18 cellular contexts compared by ENCODE assay signal in genomic region chr11:19800162-19800561, GRCh38.
DNase-seq lines count a peak whose midpoint lies in the region; ATAC-seq, FAIRE-seq and TF ChIP-seq lines count a peak whose summit lies in the region.
"Had no signal": no experiment of that assay in that cellular context is flagged by ENCODE, and none has a peak within 500 bp of the region (broad histone marks: within the 10 kb centered on the region; RNA-seq: fewer than 3 reads in every experiment).

No MANE protein-coding gene starts in this region.

- peaks cover 12% of the 10 kb centered on the region for H3K4me1 ChIP-seq in colonic mucosa

- no peak overlapping the region for H3K4me3 Mint-ChIP-seq in CD4-positive, alpha-beta T cell
- H3K4me3 Mint-ChIP-seq: activated T-cell treated with anti-CD3 and anti-CD28 coated beads, Interleukin-2, amount 50 U/mL, for 4 hours; CD8-positive, alpha-beta memory T cell; naive thymus-derived CD8-positive, alpha-beta T cell had no signal

- H3K27ac Mint-ChIP-seq in CD4-positive, alpha-beta T cell, result no peak overlapping the region
- H3K27ac Mint-ChIP-seq: CD8-positive, alpha-beta memory T cell; naive thymus-derived CD8-positive, alpha-beta T cell had no signal

- no peaks in the 10 kb centered on the region for H3K9me3 Mint-ChIP-seq in CD4-positive, alpha-beta T cell
- H3K9me3 Mint-ChIP-seq: activated T-cell treated with anti-CD3 and anti-CD28 coated beads, Interleukin-2, amount 50 U/mL, for 4 hours; CD8-positive, alpha-beta memory T cell; naive thymus-derived CD8-positive, alpha-beta T cell had no signal

- H3K27me3 ChIP-seq in colonic mucosa, result no peaks in the 10 kb centered on the region
- no peaks in the 10 kb centered on the region for H3K27me3 ChIP-seq in CD4-positive, alpha-beta T cell (ENCODE audit: control insufficient read depth, insufficient read depth, low read length)
- H3K27me3 ChIP-seq: ascending aorta, MG63, spleen had no signal

- DNase-seq in AG09309 (ENCODE audit: low read depth) (no peak), amniotic epithelial cell (ENCODE audit: low read depth) (peak; percentile 26), left ventricle myocardium superior (peak; percentile 36), H54 (ENCODE audit: insufficient read length, low spot score) (no peak), colonic mucosa (no peak), NCI-H128 (lab: John Stamatoyannopoulos, UW; ENCODE audit: unreplicated experiment) (no peak)
- no peak for DNase-seq in CD4-positive, alpha-beta T cell
- DNase-seq: activated T-cell treated with anti-CD3 and anti-CD28 coated beads, Interleukin-2, amount 50 U/mL, for 4 hours; CD8-positive, alpha-beta memory T cell; islet precursor cell; MG63; naive thymus-derived CD8-positive, alpha-beta T cell; spleen; stimulated activated CD8-positive, alpha-beta memory T cell treated with anti-CD3 and anti-CD28 coated beads, Interleukin-4, amount 100 ng/mL, for 48 hours had no signal

- POLR2A ChIA-PET in CD4-positive, alpha-beta T cell (lab: Charles Lee), result no interaction called here

- ATAC-seq in left ventricle myocardium superior, result peak; percentile 44
- no peak for ATAC-seq in CD4-positive, alpha-beta T cell (ENCODE audit: poor library complexity)
- ATAC-seq: activated T-cell treated with anti-CD3 and anti-CD28 coated beads, Interleukin-2, amount 50 U/mL, for 4 hours; esophagus mucosa; naive thymus-derived CD8-positive, alpha-beta T cell had no signal

- H3K9ac ChIP-seq in colonic mucosa (ENCODE audit: low read depth in 2 of 2, low read length in 2 of 2), result no peak overlapping the region

- no peak overlapping the region for H3K27ac ChIP-seq in colonic mucosa
- no peak overlapping the region for H3K27ac ChIP-seq in CD4-positive, alpha-beta T cell (ENCODE audit: low read depth, low read length)
- H3K27ac ChIP-seq: spleen had no signal

- H3K4me3 ChIP-seq in AG09309 (ENCODE audit: control insufficient read depth, low read depth, low read length) (no peak overlapping the region), colonic mucosa (no peak overlapping the region)
- H3K4me3 ChIP-seq: ascending aorta, MG63, spleen had no signal

- H3K9me3 ChIP-seq in colonic mucosa, result no peaks in the 10 kb centered on the region
- no peaks in the 10 kb centered on the region for H3K9me3 ChIP-seq in CD4-positive, alpha-beta T cell (ENCODE audit: control insufficient read depth, low read length)
- H3K9me3 ChIP-seq: ascending aorta, MG63, spleen had no signal

- no peaks in the 10 kb centered on the region for H3K36me3 ChIP-seq in colonic mucosa
- H3K36me3 ChIP-seq: spleen had no signal

- no peaks in the 10 kb centered on the region for H3K4me1 Mint-ChIP-seq in CD4-positive, alpha-beta T cell (ENCODE audit: low read depth)
- H3K4me1 Mint-ChIP-seq: CD8-positive, alpha-beta memory T cell had no signal

- FAIRE-seq in H54 (lab: Jason Lieb, UNC), result no peak
- FAIRE-seq: GM12891 had no signal

- intact Hi-C loops in left ventricle myocardium superior (cut with micrococcal nuclease), result loop anchor here (10.0 kb wide), 1 partner anchor 55 kb away; no protein-coding TSS in a partner anchor
- intact Hi-C loops in colonic mucosa (cut with DNase I), result loop anchor here (10.0 kb wide), 1 partner anchor 235 kb away; no protein-coding TSS in a partner anchor
- intact Hi-C loops in CD4-positive, alpha-beta T cell (cut with DNase I, micrococcal nuclease), result no loop called here

- TF ChIP-seq CTCF in AG09309 (IDR thresholded peaks at IDR 0.05; ENCODE audit: control insufficient read depth, insufficient read depth, low read depth, low read length, missing control alignments), result peak; percentile 41
- TF ChIP-seq CTCF in GM12872 (IDR thresholded peaks at IDR 0.05; ENCODE audit: insufficient read depth, low read depth, low read length), result peak; percentile 17; the same call in 1 of the 3 replicates
- TF ChIP-seq CTCF in colonic mucosa (IDR thresholded peaks at IDR 0.05), result no peak
- no peak for TF ChIP-seq CTCF in CD4-positive, alpha-beta T cell (IDR thresholded peaks at IDR 0.05)

- H3K36me3 Mint-ChIP-seq in CD4-positive, alpha-beta T cell (ENCODE audit: low read depth), result no peaks in the 10 kb centered on the region
- H3K36me3 Mint-ChIP-seq: CD8-positive, alpha-beta memory T cell; naive thymus-derived CD8-positive, alpha-beta T cell had no signal

- CTCF ChIA-PET in CD4-positive, alpha-beta T cell (lab: Charles Lee), result no interaction called here

- H3K27me3 Mint-ChIP-seq in CD4-positive, alpha-beta T cell, result peaks cover 19% of the 10 kb centered on the region

- TF ChIP-seq POLR2A in H54 (IDR thresholded peaks at IDR 0.05; ENCODE audit: low read depth, low read length), result no peak

Comparison
In these comparisons a context has a peak if more than half of its experiments do, and no peak if none do; other contexts are left out.
1. DNase-seq: peak in amniotic epithelial cell (single experiment) and left ventricle myocardium superior (single experiment); none in AG09309 (single experiment), H54 (single experiment), colonic mucosa (single experiment), NCI-H128 (single experiment) and CD4-positive, alpha-beta T cell (0 of 10).
2. CTCF ChIP-seq: peak in AG09309 (single experiment) and GM12872 (single experiment); none in colonic mucosa (single experiment) and CD4-positive, alpha-beta T cell (single experiment).
3. intact Hi-C loops: an anchor here in left ventricle myocardium superior (10.0 kb wide) and colonic mucosa (10.0 kb wide); none called in CD4-positive, alpha-beta T cell.